ENCODE assay signal across 36 cellular contexts in genomic region chr14:33903369-33903768, GRCh38. TPM values are rescaled to one million over a fixed set of nuclear protein-coding genes. Genes with fewer than 3 reads are reported as not detected.
A peak's percentile ranks its signal among the peaks of the same experiment; 100 is the strongest.
DNase-seq lines count a peak whose midpoint lies in the region; ATAC-seq, FAIRE-seq and TF ChIP-seq lines count a peak whose summit lies in the region.
"Had no signal": no experiment of that assay in that cellular context is flagged by ENCODE, and none has a peak within 500 bp of the region (broad histone marks: within the 10 kb centered on the region; RNA-seq: fewer than 3 reads in every experiment).

No MANE protein-coding gene starts in this region.

- CTCF ChIA-PET in K562 (lab: Yijun Ruan, JAX; ENCODE audit: low intra/inter-chr PET ratio), result no interaction called here

- WGBS in K562 (ENCODE audit: insufficient coverage, low coverage, missing lambda C conversion rate), result 10% methylated on average over 2 of the region's 2 CpGs
- 92 to 98% methylated on average over 2 of the region's 2 CpGs for WGBS in thyroid gland, 2 donors

- peaks cover 6% of the 10 kb centered on the region for H3K36me3 Mint-ChIP-seq in activated CD4-positive, alpha-beta T cell treated with anti-CD3 and anti-CD28 coated beads, Interleukin-2, amount 10 ng/mL, durations not matched to agents 24 days and 14 days (ENCODE audit: low read depth)
- H3K36me3 Mint-ChIP-seq: CD14-positive monocyte; CD4-positive, alpha-beta memory T cell; CD4-positive, CD25-positive, alpha-beta regulatory T cell; CD8-positive, alpha-beta memory T cell; CD8-positive, alpha-beta T cell had no signal

- H3K4me2 ChIP-seq in DND-41 (ENCODE audit: insufficient read depth, low read length) (no peak overlapping the region), K562 (ENCODE audit: insufficient read depth, low read length) (peak overlapping the region; percentile 18)
- H3K4me2 ChIP-seq: A549; BLaER1; BLaER1 treated with 17β-estradiol and CSF1 and Interleukin-3, amounts not matched to agents 10 nM and 100 nM had no signal

- H3K79me2 ChIP-seq in DND-41 (ENCODE audit: insufficient read depth, low read length), result no peaks in the 10 kb centered on the region
- H3K79me2 ChIP-seq in K562 (ENCODE audit: control insufficient read depth, insufficient read depth, low read length), result no peaks in the 10 kb centered on the region

- peak; percentile 28; the same call in 1 of the 2 replicates for TF ChIP-seq EP300 in K562 (IDR thresholded peaks at IDR 0.05; ENCODE audit: low read length)

- no peaks in the 10 kb centered on the region for H4K20me1 ChIP-seq in DND-41 (ENCODE audit: insufficient read depth, low read length)
- H4K20me1 ChIP-seq in K562 (replicated peaks; ENCODE audit: control insufficient read depth, insufficient read depth, low read length), result no peaks in the 10 kb centered on the region
- H4K20me1 ChIP-seq: BLaER1; BLaER1 treated with 17β-estradiol and CSF1 and Interleukin-3, amounts not matched to agents 10 nM and 100 nM had no signal

- no peak overlapping the region for H3K4me3 ChIP-seq in DND-41 (ENCODE audit: low read depth in 1 of 2, low read length in 2 of 2)
- no peak overlapping the region for H3K4me3 ChIP-seq in K562
- H3K4me3 ChIP-seq in thyroid gland (replicated peaks in 1 of 3), result no peak overlapping the region
- H3K4me3 ChIP-seq: A549; BLaER1; BLaER1 treated with 17β-estradiol and CSF1 and Interleukin-3, amounts not matched to agents 10 nM and 100 nM had no signal

- FAIRE-seq in K562 (lab: Jason Lieb, UNC), result no peak
- FAIRE-seq: A204.1, D721Med had no signal

- no peak overlapping the region for H3K27ac Mint-ChIP-seq in activated CD4-positive, alpha-beta T cell treated with anti-CD3 and anti-CD28 coated beads, Interleukin-2, amount 10 ng/mL, durations not matched to agents 24 days and 14 days
- H3K27ac Mint-ChIP-seq: B cell; CD14-positive monocyte; CD4-positive, alpha-beta memory T cell; CD4-positive, alpha-beta T cell; CD4-positive, CD25-positive, alpha-beta regulatory T cell; CD8-positive, alpha-beta memory T cell; CD8-positive, alpha-beta T cell had no signal

- intact Hi-C loops in activated CD4-positive, alpha-beta T cell treated with anti-CD3 and anti-CD28 coated beads, Interleukin-2, amount 10 ng/mL, durations not matched to agents 24 days and 14 days (cut with micrococcal nuclease), result no loop called here
- intact Hi-C loops in K562 (cut with micrococcal nuclease), result no loop called here
- intact Hi-C loops in thyroid gland (cut with DNase I), result no loop called here

- H3K9ac ChIP-seq in DND-41 (ENCODE audit: low read depth, low read length), result no peak overlapping the region
- H3K9ac ChIP-seq in K562 (ENCODE audit: insufficient read depth in 1 of 2, low read depth in 2 of 2, low read length in 2 of 2), result no peak overlapping the region
- H3K9ac ChIP-seq: BLaER1; BLaER1 treated with 17β-estradiol and CSF1 and Interleukin-3, amounts not matched to agents 10 nM and 100 nM had no signal

- H3K36me3 ChIP-seq in DND-41 (ENCODE audit: insufficient read depth, low read length) (no peaks in the 10 kb centered on the region), K562 (ENCODE audit: control insufficient read depth, insufficient read depth, low read length) (no peaks in the 10 kb centered on the region), thyroid gland (no peaks in the 10 kb centered on the region)
- H3K36me3 ChIP-seq: BE2C; BLaER1; BLaER1 treated with 17β-estradiol and CSF1 and Interleukin-3, amounts not matched to agents 10 nM and 100 nM had no signal

- no TSS peak for BruUV-seq in K562 (replicated peaks; lab: Mats Ljungman, UMichigan)

- H3K27ac ChIP-seq in DND-41 (ENCODE audit: low read length), result no peak overlapping the region
- H3K27ac ChIP-seq in K562 (ENCODE audit: extremely low read depth, low read depth, low read length), result peak overlapping the region; percentile 46; the same call in 1 of the 3 replicates
- H3K27ac ChIP-seq in thyroid gland, result no peak overlapping the region
- H3K27ac ChIP-seq: 22Rv1; A549; BLaER1; BLaER1 treated with 17β-estradiol and CSF1 and Interleukin-3, amounts not matched to agents 10 nM and 100 nM; C4-2B had no signal

- H3K27me3 Mint-ChIP-seq in activated CD4-positive, alpha-beta T cell treated with anti-CD3 and anti-CD28 coated beads, Interleukin-2, amount 10 ng/mL, durations not matched to agents 24 days and 14 days, result peaks cover 31% of the 10 kb centered on the region
- H3K27me3 Mint-ChIP-seq: B cell; CD4-positive, alpha-beta memory T cell had no signal

- peaks cover 9% of the 10 kb centered on the region for H3K9me3 Mint-ChIP-seq in activated CD4-positive, alpha-beta T cell treated with anti-CD3 and anti-CD28 coated beads, Interleukin-2, amount 10 ng/mL, durations not matched to agents 24 days and 14 days
- H3K9me3 Mint-ChIP-seq: CD4-positive, alpha-beta memory T cell; CD4-positive, alpha-beta T cell; CD8-positive, alpha-beta T cell had no signal

- peak; percentile 33 for DNase-seq in activated CD4-positive, alpha-beta T cell treated with anti-CD3 and anti-CD28 coated beads, Interleukin-2, amount 10 ng/mL, durations not matched to agents 24 days and 14 days
- DNase-seq in activated CD4-positive, alpha-beta T cell treated with anti-CD3 and anti-CD28 coated beads, Interleukin-2, amount 50 U/mL, for 1 hour, result no peak
- DNase-seq in DND-41, result no peak
- DNase-seq in OCI-M1 (lab: John Stamatoyannopoulos, UW), result peak; percentile 5
- DNase-seq in K562 (ENCODE audit: extremely low read depth in 1 of 4, low spot score in 3 of 4), result peak in 3 of 4 experiments; percentile 12 to 50 (median 33)
- no peak for DNase-seq in activated naive CD4-positive, alpha-beta T cell treated with anti-CD3 and anti-CD28 coated beads, Interleukin-2, amount 50 U/mL, for 16 hours
- no peak for DNase-seq in inferior parietal cortex (ENCODE audit: extremely low spot score)
- DNase-seq in thyroid gland, result no peak
- DNase-seq: 8988T; ACHN; AML-193; BE2C; C1 segment of cervical spinal cord; Caco-2; Calu3; CD4-positive, alpha-beta memory T cell; CD4-positive, alpha-beta T cell; CD4-positive, CD25-positive, alpha-beta regulatory T cell; CD8-positive, alpha-beta memory T cell; CD8-positive, alpha-beta T cell; COR-L47; DMS 273 treated with DMSO at 0.1 percent for 48 hours; DMS153; DMS53; DMS79; DMS79 treated with DMSO at 0.1 percent for 48 hours; EL had no signal

- TF ChIP-seq CTCF in DND-41 (IDR thresholded peaks at IDR 0.05; ENCODE audit: borderline replicate concordance, extremely low read depth, low read length, poor library complexity, severe bottlenecking) (no peak), K562 (IDR thresholded peaks at IDR 0.05 in 2 of 3, conservative IDR thresholded peaks at IDR 0.05 in 1 of 3; ENCODE audit: insufficient read depth in 2 of 3, low read depth in 1 of 3, low read length in 3 of 3) (no peak), thyroid gland (IDR thresholded peaks at IDR 0.05) (no peak)

- H3K4me1 ChIP-seq in DND-41 (ENCODE audit: insufficient read depth, low read length) (no peaks in the 10 kb centered on the region), K562 (replicated peaks in 1 of 2; ENCODE audit: control insufficient read depth in 2 of 2, insufficient read depth in 2 of 2, low read length in 2 of 2) (peaks cover 5 to 8% of the 10 kb centered on the region in 2 experiments; a peak in 4 of 5 replicates), thyroid gland (no peaks in the 10 kb centered on the region)
- H3K4me1 ChIP-seq: A549; BE2C; BLaER1; BLaER1 treated with 17β-estradiol and CSF1 and Interleukin-3, amounts not matched to agents 10 nM and 100 nM had no signal

- in situ Hi-C loops in K562 (cut with MboI), result no loop called here

- POLR2A ChIA-PET in K562 (lab: Yijun Ruan, JAX), result no interaction called here

- peaks cover 8% of the 10 kb centered on the region for H3K9me3 ChIP-seq in DND-41 (ENCODE audit: insufficient read depth, low read length, severe bottlenecking)
- H3K9me3 ChIP-seq in K562 (replicated peaks; ENCODE audit: control insufficient read depth, insufficient read depth, low read depth, low read length), result peaks cover 4% of the 10 kb centered on the region; the same call in 1 of the 2 replicates
- H3K9me3 ChIP-seq in thyroid gland, result no peaks in the 10 kb centered on the region
- H3K9me3 ChIP-seq: A549, BE2C, Caco-2 had no signal

- no peak overlapping the region for H3K4me3 Mint-ChIP-seq in activated CD4-positive, alpha-beta T cell treated with anti-CD3 and anti-CD28 coated beads, Interleukin-2, amount 10 ng/mL, durations not matched to agents 24 days and 14 days
- H3K4me3 Mint-ChIP-seq: B cell; CD14-positive monocyte; CD4-positive, alpha-beta memory T cell; CD4-positive, alpha-beta T cell; CD4-positive, CD25-positive, alpha-beta regulatory T cell; CD8-positive, alpha-beta memory T cell; CD8-positive, alpha-beta T cell had no signal

- H2AFZ ChIP-seq in DND-41 (ENCODE audit: low read depth, low read length), result no peak overlapping the region
- H2AFZ ChIP-seq in K562 (ENCODE audit: low read depth, low read length), result peak overlapping the region; percentile 79

- TF ChIP-seq RAD21 in K562 (CRISPR knock-in tag; conservative IDR thresholded peaks at IDR 0.05 in 1 of 2, IDR thresholded peaks at IDR 0.05 in 1 of 2), result no peak

- peaks cover 6% of the 10 kb centered on the region for H3K4me1 Mint-ChIP-seq in activated CD4-positive, alpha-beta T cell treated with anti-CD3 and anti-CD28 coated beads, Interleukin-2, amount 10 ng/mL, durations not matched to agents 24 days and 14 days
- H3K4me1 Mint-ChIP-seq: B cell; CD14-positive monocyte; CD4-positive, CD25-positive, alpha-beta regulatory T cell had no signal

- peak; percentile 47; the same call in 1 of the 3 replicates for ATAC-seq in DND-41 (ENCODE audit: insufficient read depth, low read depth)
- ATAC-seq in K562, result peak; percentile 57
- ATAC-seq: A549; CD8-positive, alpha-beta T cell had no signal

- H3K9me1 ChIP-seq in K562 (ENCODE audit: control insufficient read depth, insufficient read depth, low read length), result no peaks in the 10 kb centered on the region

- no peak for TF ChIP-seq POLR2A in K562 (conservative IDR thresholded peaks at IDR 0.05)
- TF ChIP-seq POLR2A in thyroid gland (IDR thresholded peaks at IDR 0.05), result no peak

- H3K27me3 ChIP-seq in DND-41 (ENCODE audit: insufficient read depth, low read length, poor library complexity) (no peaks in the 10 kb centered on the region), K562 (ENCODE audit: control insufficient read depth in 2 of 2, insufficient read depth in 2 of 2, low read length in 2 of 2) (no peaks in the 10 kb centered on the region), thyroid gland (no peaks in the 10 kb centered on the region)
- H3K27me3 ChIP-seq: BE2C; BLaER1; BLaER1 treated with 17β-estradiol and CSF1 and Interleukin-3, amounts not matched to agents 10 nM and 100 nM had no signal

RNA-seq across cellular contexts. Expression of gene EGLN3, which starts 47.5 kb away (rescaled TPM):
- total RNA-seq in activated CD4-positive, alpha-beta T cell treated with anti-CD3 and anti-CD28 coated beads, Interleukin-2, amount 10 ng/mL, durations not matched to agents 24 days and 14 days, result 17.4 and 17.6 TPM in 2 replicates
- total RNA-seq in K562 (2011; cell fraction: chromatin; rRNA removed; ENCODE audit: low replicate concordance), result 57.3 and 84.8 TPM in 2 replicates
- 43.2 and 49.0 TPM in 2 replicates for total RNA-seq in K562 (2011; cell fraction: nucleolus; rRNA removed)
- total RNA-seq in K562 (2011; cell fraction: nucleoplasm; rRNA removed), result 64.0 and 78.9 TPM in 2 replicates
- 5.8 and 9.4 TPM in 2 replicates for total RNA-seq in K562 (2014; rRNA removed)
- total RNA-seq in K562 (2014; rRNA removed; fragmentation: Illumina TruSeq; extraction: Trizol), result 11.0 and 12.7 TPM in 2 replicates
- 3.0 and 3.9 TPM in 2 replicates for total RNA-seq in K562 (2015; rRNA removed; fragmentation: Illumina TruSeq; extraction: Trizol)
- 11.5 and 13.0 TPM in 2 replicates for total RNA-seq in K562 (2021)
- 49.5 and 87.6 TPM in 2 replicates for polyA plus RNA-seq in K562 (2011; rRNA removed)
- polyA plus RNA-seq in K562 (2011; cell fraction: cytosol; rRNA removed), result 23.6 and 30.2 TPM in 2 replicates
- polyA plus RNA-seq in K562 (2011; cell fraction: nucleus; rRNA removed), result 40.3 and 50.5 TPM in 2 replicates
- polyA plus RNA-seq in K562 (2012), result 8.2 and 20.2 TPM in 2 replicates
- 11.4 and 15.0 TPM in 2 replicates for polyA plus RNA-seq in K562 (2014; fragmentation: Illumina TruSeq; extraction: Trizol)
- 1 to 10 TPM; 2.5 to 3.0 TPM for polyA plus RNA-seq in K562 (2014; fragmentation: Nextera tagmentation; extraction: Ambion mirVana)
- polyA plus RNA-seq in K562 (2014; rRNA removed), result 5.3 and 6.7 TPM in 2 replicates
- 68.1 and 110 TPM in 2 replicates for polyA minus RNA-seq in K562 (2011; rRNA and poly(A)+ RNA removed)
- 30.3 and 62.4 TPM in 2 replicates for polyA minus RNA-seq in K562 (2011; cell fraction: cytosol; rRNA and poly(A)+ RNA removed)
- polyA minus RNA-seq in K562 (2011; cell fraction: nucleus; rRNA and poly(A)+ RNA removed), result 57.8 and 58.2 TPM in 2 replicates
- 10 to 100 TPM in 2 of 4 donors, 1 to 10 TPM in 2; 8.8 to 11.5 (median 10.2) TPM for total RNA-seq in thyroid gland

Comparison
In these comparisons a context has a peak if more than half of its experiments do, and no peak if none do; other contexts are left out.
1. DNase-seq: peak in activated CD4-positive, alpha-beta T cell treated with anti-CD3 and anti-CD28 coated beads, Interleukin-2, amount 10 ng/mL, durations not matched to agents 24 days and 14 days (single experiment), OCI-M1 (single experiment) and K562 (3 of 4); none in activated CD4-positive, alpha-beta T cell treated with anti-CD3 and anti-CD28 coated beads, Interleukin-2, amount 50 U/mL, for 1 hour (single experiment), DND-41 (single experiment), activated naive CD4-positive, alpha-beta T cell treated with anti-CD3 and anti-CD28 coated beads, Interleukin-2, amount 50 U/mL, for 16 hours (single experiment), inferior parietal cortex (single experiment) and thyroid gland (0 of 2).